Comparison of ENCODE assay signal across 34 cellular contexts in genomic region chr2:205383601-205384000, GRCh38.
"Had no signal": no experiment of that assay in that cellular context is flagged by ENCODE, and none has a peak within 500 bp of the region (broad histone marks: within the 10 kb centered on the region; RNA-seq: fewer than 3 reads in every experiment).

No MANE protein-coding gene starts in this region.

- H3K27me3 ChIP-seq: adrenal gland, ascending aorta, body of pancreas, brain microvascular endothelial cell, breast epithelium, cardiac muscle cell had no signal

- H3K4me1 ChIP-seq: ascending aorta, body of pancreas, breast epithelium had no signal

- ATAC-seq: activated naive CD4-positive, alpha-beta T cell treated with anti-CD3 and anti-CD28 coated beads, Interleukin-2, amount 50 U/mL, for 72 hours; activated naive CD8-positive, alpha-beta T cell treated with anti-CD3 and anti-CD28 coated beads, Interleukin-2, amount 50 U/mL, for 24 hours; activated T-cell treated with anti-CD3 and anti-CD28 coated beads, Interleukin-2, amount 50 U/mL, for 4 hours; activated T-cell treated with anti-CD3 and anti-CD28 coated beads, Interleukin-2, amount 50 U/mL, for 72 hours; activated T-helper 17 cell treated with anti-CD3 and anti-CD28 coated beads, Interleukin-2, amount 50 U/mL, for 72 hours; body of pancreas had no signal

- H3K36me3 ChIP-seq: adrenal gland, ascending aorta, brain microvascular endothelial cell, breast epithelium, cardiac muscle cell had no signal

- FAIRE-seq: astrocyte, bronchial epithelial cell had no signal

- H3K27ac ChIP-seq: adrenal gland, ascending aorta, body of pancreas, brain microvascular endothelial cell, breast epithelium, cardiac muscle cell had no signal

- H3K9me3 ChIP-seq: adrenal gland, ascending aorta, body of pancreas, breast epithelium had no signal

- DNase-seq: activated effector memory CD4-positive, alpha-beta T cell treated with anti-CD3 and anti-CD28 coated beads, Interleukin-2, amount 50 U/mL, for 16 hours; activated effector memory CD4-positive, alpha-beta T cell treated with Interleukin-2 at 50 U/mL for 16 hours; activated gamma-delta T cell; activated gamma-delta T cell treated with Interleukin-2 at 50 U/mL for 16 hours; activated naive CD4-positive, alpha-beta T cell; activated naive CD4-positive, alpha-beta T cell treated with anti-CD3 and anti-CD28 coated beads for 36 hours; activated naive CD4-positive, alpha-beta T cell treated with anti-CD3 and anti-CD28 coated beads, Interleukin-2, amount 10 ng/mL, durations not matched to agents 7 days and 5 days; activated naive CD4-positive, alpha-beta T cell treated with anti-CD3 and anti-CD28 coated beads, Interleukin-2, amount 50 U/mL, for 16 hours; activated naive CD4-positive, alpha-beta T cell treated with Interleukin-2 at 50 U/mL for 16 hours; activated naive CD8-positive, alpha-beta T cell treated with anti-CD3 and anti-CD28 coated beads for 36 hours; activated naive CD8-positive, alpha-beta T cell treated with anti-CD3 and anti-CD28 coated beads, Interleukin-2, amount 10 ng/mL, durations not matched to agents 7 days and 5 days; activated naive CD8-positive, alpha-beta T cell treated with anti-CD3 and anti-CD28 coated beads, Interleukin-2, amount 50 U/mL, for 24 hours; activated T-cell treated with anti-CD3 and anti-CD28 coated beads, Interleukin-2, amount 50 U/mL, for 1 hour; activated T-cell treated with anti-CD3 and anti-CD28 coated beads, Interleukin-2, amount 50 U/mL, for 24 hours; activated T-cell treated with anti-CD3 and anti-CD28 coated beads, Interleukin-2, amount 50 U/mL, for 4 hours; activated T-cell treated with anti-CD3 and anti-CD28 coated beads, Interleukin-2, amount 50 U/mL, for 48 hours; activated T-cell treated with anti-CD3 and anti-CD28 coated beads, Interleukin-2, amount 50 U/mL, for 72 hours; adrenal gland; amniotic stem cell; amygdala; anterior cingulate cortex; aorta; body of pancreas; brain microvascular endothelial cell; caudate nucleus; central memory CD4-positive, alpha-beta T cell; cerebellar nuclear complex had no signal

- H3K4me3 ChIP-seq: adrenal gland, ascending aorta, body of pancreas, breast epithelium, cardiac muscle cell had no signal
